ENCODE assay signal across 8 cellular contexts in the genomic region with DNA sequence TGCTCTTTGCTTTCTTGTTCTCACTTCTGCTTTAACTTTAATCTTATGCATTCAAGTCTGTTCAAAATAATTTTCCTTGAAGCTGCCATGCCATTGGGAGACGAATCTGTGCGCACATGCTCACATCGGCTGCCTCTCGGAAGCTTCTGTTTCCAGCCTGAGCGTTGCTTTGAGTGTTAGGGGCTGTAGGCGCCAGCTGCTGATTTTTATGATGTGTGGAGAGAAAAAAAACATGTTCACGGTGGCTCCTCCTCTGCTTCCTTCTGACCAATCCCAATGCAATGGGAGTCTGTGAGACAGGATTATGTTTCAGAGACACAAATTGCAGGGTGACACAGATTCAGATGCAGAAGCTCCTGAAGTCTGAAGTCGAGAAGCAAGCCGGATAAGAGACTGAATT. TPM values are rescaled to one million over a fixed set of nuclear protein-coding genes. Genes with fewer than 3 reads are reported as not detected.
DNase-seq lines count a peak whose midpoint lies in the region; ATAC-seq and TF ChIP-seq lines count a peak whose summit lies in the region.

Gene MC4R (minus strand): TSS at position 178 of the 400 bp plus-strand sequence. CDS start 426 bp downstream, outside the sequence.

- intact Hi-C loops in right cardiac atrium (cut with DNase I), result no loop called here

- H3K4me1 ChIP-seq in right cardiac atrium (ENCODE audit: control insufficient read depth, insufficient read depth, low read length), result no peaks in the 10 kb centered on the region
- H3K4me1 ChIP-seq in suprapubic skin, result peaks cover 7% of the 10 kb centered on the region

- no peaks in the 10 kb centered on the region for H3K36me3 ChIP-seq in MG63
- H3K36me3 ChIP-seq in suprapubic skin, result no peaks in the 10 kb centered on the region

- DNase-seq in AG09309 (ENCODE audit: low read depth) (peak; percentile 69), MG63 (peak; percentile 23), SK-N-DZ (ENCODE audit: low spot score) (peak; percentile 92), right cardiac atrium (peak; percentile 19 to 67 (median 51)), suprapubic skin (ENCODE audit: low spot score in 2 of 2) (no peak), activated gamma-delta T cell treated with Interleukin-2 at 50 U/mL for 16 hours (no peak)

- peak; percentile 74 to 91 for ATAC-seq in right cardiac atrium
- ATAC-seq in GM19023 (IDR thresholded peaks at IDR 0.05; ENCODE audit: unreplicated experiment), result no peak
- ATAC-seq in GM19455 (IDR thresholded peaks at IDR 0.05; ENCODE audit: unreplicated experiment), result no peak

- TF ChIP-seq CTCF in AG09309 (IDR thresholded peaks at IDR 0.05; ENCODE audit: control insufficient read depth, insufficient read depth, low read depth, low read length, missing control alignments), result no peak
- TF ChIP-seq CTCF in suprapubic skin (IDR thresholded peaks at IDR 0.05), result no peak

- H3K4me3 ChIP-seq in AG09309 (ENCODE audit: control insufficient read depth, low read depth, low read length), result peak within 1 kb of the TSS; percentile 22
- no peak within 1 kb of the TSS for H3K4me3 ChIP-seq in MG63
- H3K4me3 ChIP-seq in right cardiac atrium (ENCODE audit: low read length), result no peak within 1 kb of the TSS
- peak within 1 kb of the TSS; percentile 11 for H3K4me3 ChIP-seq in suprapubic skin

- H3K9me3 ChIP-seq in MG63, result no peaks in the 10 kb centered on the region
- H3K9me3 ChIP-seq in right cardiac atrium (ENCODE audit: control insufficient read depth, low read length), result no peaks in the 10 kb centered on the region
- no peaks in the 10 kb centered on the region for H3K9me3 ChIP-seq in suprapubic skin

- WGBS in right cardiac atrium, result under 1% methylated on average over 9 of the region's 9 CpGs
- WGBS in suprapubic skin, result 3% methylated on average over 9 of the region's 9 CpGs

- H3K27me3 ChIP-seq in MG63 (no peaks in the 10 kb centered on the region; the same call in 1 of the 2 replicates), right cardiac atrium (ENCODE audit: control insufficient read depth, insufficient read depth) (no peaks in the 10 kb centered on the region), suprapubic skin (no peaks in the 10 kb centered on the region)

- TF ChIP-seq POLR2A in suprapubic skin (IDR thresholded peaks at IDR 0.05), result no peak

- H3K27ac ChIP-seq in right cardiac atrium (ENCODE audit: low read length) (no peak within 1 kb of the TSS), suprapubic skin (no peak within 1 kb of the TSS)

- no peak for TF ChIP-seq EP300 in suprapubic skin (IDR thresholded peaks at IDR 0.05)

RNA-seq across cellular contexts. Expression of gene MC4R, which starts in this region (rescaled TPM):
- not detected in 2 replicates for total RNA-seq in MG63 (2014; rRNA removed; shearing (Covaris generic); ENCODE audit: low replicate concordance)
- 1.1 and 2.6 TPM in 2 replicates for polyA plus RNA-seq in SK-N-DZ (2014; cell fraction: cytosol; rRNA removed)
- polyA plus RNA-seq in SK-N-DZ (2014; cell fraction: nucleus; rRNA removed), result 0.92 and 1.0 TPM in 2 replicates
- total RNA-seq in right cardiac atrium, result not detected
- polyA plus RNA-seq in right cardiac atrium, result not detected
- not detected for total RNA-seq in suprapubic skin

Comparison
In these comparisons a context has a peak if more than half of its experiments do, and no peak if none do; other contexts are left out.
1. Peak in DNase-seq in MG63; RNA of the gene not detected or under 1 TPM.
2. Peak in DNase-seq and ATAC-seq in right cardiac atrium; RNA of the gene not detected or under 1 TPM.
3. DNase-seq: peak in AG09309 (single experiment) and SK-N-DZ (single experiment); none in suprapubic skin (0 of 2) and activated gamma-delta T cell treated with Interleukin-2 at 50 U/mL for 16 hours (single experiment).
4. H3K4me3 ChIP-seq: peak in AG09309 (single experiment) and suprapubic skin (single experiment); none in MG63 (single experiment) and right cardiac atrium (single experiment).